11 cellular contexts compared by ENCODE assay signal in the genomic region with DNA sequence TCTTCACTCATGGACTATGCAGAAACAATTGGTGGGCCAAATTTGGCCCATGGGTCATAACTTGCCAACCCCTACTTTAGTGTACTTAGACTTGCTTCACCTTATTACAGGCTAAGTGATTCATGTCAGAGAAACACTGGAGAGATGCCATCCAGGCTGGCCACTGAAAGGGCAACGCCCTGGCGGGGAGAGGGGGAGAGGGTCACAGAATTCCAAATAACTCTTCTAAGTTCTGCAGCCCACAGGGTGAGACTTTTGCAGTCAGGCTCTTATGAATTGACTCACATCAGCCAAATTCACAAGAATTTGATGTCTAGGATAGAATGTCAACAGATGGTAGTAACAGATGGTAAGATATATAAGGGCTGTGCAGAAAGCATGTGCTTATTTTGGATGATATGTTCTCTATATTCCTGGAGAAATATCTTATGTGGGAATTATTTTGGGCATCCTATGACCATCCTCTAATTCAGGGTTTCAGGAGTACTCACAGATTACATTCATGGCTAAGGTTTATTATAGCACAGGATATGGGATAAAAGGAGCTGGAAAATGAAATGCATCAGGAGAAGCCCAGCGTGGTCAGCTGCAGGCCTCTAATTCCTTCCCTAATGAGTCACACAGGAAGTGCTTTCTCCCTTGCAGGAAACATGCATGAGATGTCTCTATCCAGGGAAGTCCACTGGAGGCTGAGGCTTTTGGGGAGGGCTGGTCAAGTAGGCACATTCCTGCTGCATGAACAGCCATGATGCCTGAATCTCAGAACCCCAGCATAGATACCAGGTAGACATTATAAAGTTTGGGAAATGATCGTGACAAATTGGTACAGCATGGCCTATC. TPM values are rescaled to one million over a fixed set of nuclear protein-coding genes. Genes with fewer than 3 reads are reported as not detected.
DNase-seq lines count a peak whose midpoint lies in the region; ATAC-seq and TF ChIP-seq lines count a peak whose summit lies in the region.
"Had no signal": no experiment of that assay in that cellular context is flagged by ENCODE, and none has a peak within 500 bp of the region (broad histone marks: within the 10 kb centered on the region; RNA-seq: fewer than 3 reads in every experiment).

No MANE protein-coding gene starts in this region.

- peak; percentile 81 for DNase-seq in HFFc6
- peak; percentile 67 to 83 for DNase-seq in SW 1271 (lab: John Stamatoyannopoulos, UW)
- DNase-seq in foreskin keratinocyte: peak; percentile 41 to 79
- peak; percentile 63 for DNase-seq in stromal cell of bone marrow (ENCODE audit: low read depth)
- DNase-seq in stimulated activated CD4-positive, alpha-beta T cell treated with anti-CD3 and anti-CD28 coated beads, Interleukin-4, amount 100 ng/mL, for 24 hours: no peak
- DNase-seq in omental fat pad (ENCODE audit: low spot score): no peak
- DNase-seq in stimulated activated naive CD4-positive, alpha-beta T cell treated with Interleukin-2 at 50 U/mL for 16 hours (lab: John Stamatoyannopoulos, UW): no peak
- DNase-seq: activated CD4-positive, alpha-beta T cell treated with anti-CD3 and anti-CD28 coated beads, Interleukin-2, amount 10 ng/mL, durations not matched to agents 24 days and 14 days; activated naive CD8-positive, alpha-beta T cell treated with anti-CD3 and anti-CD28 coated beads, Interleukin-2, amount 10 ng/mL, durations not matched to agents 7 days and 5 days; NCI-H1930; substantia nigra had no signal

- H3K36me3 Mint-ChIP-seq in HFFc6 (ENCODE audit: low read depth): peaks cover 11% of the 10 kb centered on the region
- H3K36me3 Mint-ChIP-seq: activated naive CD8-positive, alpha-beta T cell treated with anti-CD3 and anti-CD28 coated beads, Interleukin-2, amount 10 ng/mL, durations not matched to agents 7 days and 5 days had no signal

- peaks cover 16% of the 10 kb centered on the region for H3K4me1 ChIP-seq in foreskin keratinocyte

- peaks cover 37% of the 10 kb centered on the region for H3K4me1 Mint-ChIP-seq in HFFc6 (ENCODE audit: low read depth)
- H3K4me1 Mint-ChIP-seq: activated CD4-positive, alpha-beta T cell treated with anti-CD3 and anti-CD28 coated beads, Interleukin-2, amount 10 ng/mL, durations not matched to agents 24 days and 14 days; activated naive CD8-positive, alpha-beta T cell treated with anti-CD3 and anti-CD28 coated beads, Interleukin-2, amount 10 ng/mL, durations not matched to agents 7 days and 5 days had no signal

- peak overlapping the region; percentile 49 for H3K27ac ChIP-seq in foreskin keratinocyte

- no peaks in the 10 kb centered on the region; the same call in 1 of the 2 replicates for H3K27me3 Mint-ChIP-seq in HFFc6 (ENCODE audit: insufficient read depth)
- H3K27me3 Mint-ChIP-seq: activated CD4-positive, alpha-beta T cell treated with anti-CD3 and anti-CD28 coated beads, Interleukin-2, amount 10 ng/mL, durations not matched to agents 24 days and 14 days had no signal

- H3K27me3 ChIP-seq in foreskin keratinocyte: no peaks in the 10 kb centered on the region

- H3K4me3 Mint-ChIP-seq in HFFc6: 0 out of 2 replicates have a peak overlapping the region, but pooled peaks have one; percentile 6
- H3K4me3 Mint-ChIP-seq: activated CD4-positive, alpha-beta T cell treated with anti-CD3 and anti-CD28 coated beads, Interleukin-2, amount 10 ng/mL, durations not matched to agents 24 days and 14 days; activated naive CD8-positive, alpha-beta T cell treated with anti-CD3 and anti-CD28 coated beads, Interleukin-2, amount 10 ng/mL, durations not matched to agents 7 days and 5 days had no signal

- TF ChIP-seq CTCF in HFFc6 (IDR thresholded peaks at IDR 0.05): no peak
- TF ChIP-seq CTCF in foreskin keratinocyte (conservative IDR thresholded peaks at IDR 0.05): no peak
- TF ChIP-seq CTCF in omental fat pad (IDR thresholded peaks at IDR 0.05): no peak

- peaks cover 5% of the 10 kb centered on the region for H3K9me3 Mint-ChIP-seq in HFFc6
- H3K9me3 Mint-ChIP-seq: activated naive CD8-positive, alpha-beta T cell treated with anti-CD3 and anti-CD28 coated beads, Interleukin-2, amount 10 ng/mL, durations not matched to agents 7 days and 5 days had no signal

- ATAC-seq in foreskin keratinocyte (peak; percentile 55), omental fat pad (ENCODE audit: low FRiP score) (no peak)

- H3K27ac Mint-ChIP-seq in HFFc6: peak overlapping the region; percentile 62
- H3K27ac Mint-ChIP-seq: activated CD4-positive, alpha-beta T cell treated with anti-CD3 and anti-CD28 coated beads, Interleukin-2, amount 10 ng/mL, durations not matched to agents 24 days and 14 days; activated naive CD8-positive, alpha-beta T cell treated with anti-CD3 and anti-CD28 coated beads, Interleukin-2, amount 10 ng/mL, durations not matched to agents 7 days and 5 days had no signal

RNA-seq across cellular contexts. Expression of a gene that starts 58.7 kb away (rescaled TPM):
- 10 to 100 TPM; 41.0 to 44.0 (median 43.5) TPM for total RNA-seq in HFFc6 (2021; fragmentation: NEBNext Ultra II Directional; extraction: Animal tissue kit (Norgen Biotek cat#: 25700))
- total RNA-seq in foreskin keratinocyte (60.1 and 70.2 TPM in 2 replicates), omental fat pad (100 to 1,000 TPM in 1 of 4 donors, 10 to 100 TPM in 3; 40.2 to 117 (median 73.6) TPM)
- 23.3 and 23.6 TPM in 2 replicates for polyA plus RNA-seq in foreskin keratinocyte
- total RNA-seq: activated CD4-positive, alpha-beta T cell treated with anti-CD3 and anti-CD28 coated beads, Interleukin-2, amount 10 ng/mL, durations not matched to agents 24 days and 14 days had no signal

Comparison
In these comparisons a context has a peak if more than half of its experiments do, and no peak if none do; other contexts are left out.
1. DNase-seq: peak in HFFc6 (single experiment), SW 1271 (2 of 2), foreskin keratinocyte (2 of 2) and stromal cell of bone marrow (single experiment); none in stimulated activated CD4-positive, alpha-beta T cell treated with anti-CD3 and anti-CD28 coated beads, Interleukin-4, amount 100 ng/mL, for 24 hours (single experiment), omental fat pad (single experiment) and stimulated activated naive CD4-positive, alpha-beta T cell treated with Interleukin-2 at 50 U/mL for 16 hours (single experiment).